14 cellular contexts compared by ENCODE assay signal in genomic region chr13:51539887-51540286, GRCh38. TPM values are rescaled to one million over a fixed set of nuclear protein-coding genes. Genes with fewer than 3 reads are reported as not detected.
DNase-seq lines count a peak whose midpoint lies in the region; TF ChIP-seq lines count a peak whose summit lies in the region.
"Had no signal": no experiment of that assay in that cellular context is flagged by ENCODE, and none has a peak within 500 bp of the region (broad histone marks: within the 10 kb centered on the region; RNA-seq: fewer than 3 reads in every experiment).

No MANE protein-coding gene starts in this region.

- no peaks in the 10 kb centered on the region for H3K36me3 ChIP-seq in GM23248 (ENCODE audit: low read depth)
- H3K36me3 ChIP-seq in adipocyte (ENCODE audit: control insufficient read depth, insufficient read depth, low read length, severe bottlenecking): no peaks in the 10 kb centered on the region
- H3K36me3 ChIP-seq in left ventricle myocardium inferior: no peaks in the 10 kb centered on the region
- H3K36me3 ChIP-seq in stomach smooth muscle (ENCODE audit: control insufficient read depth in 2 of 2, insufficient read depth in 2 of 2, low read length in 2 of 2): no peaks in the 10 kb centered on the region
- H3K36me3 ChIP-seq in prostate gland: no peaks in the 10 kb centered on the region
- H3K36me3 ChIP-seq: esophagus squamous epithelium had no signal

- H3K9me3 ChIP-seq in GM23248 (ENCODE audit: low read depth): no peaks in the 10 kb centered on the region
- H3K9me3 ChIP-seq in adipocyte (ENCODE audit: control insufficient read depth, low read length): no peaks in the 10 kb centered on the region
- H3K9me3 ChIP-seq in left ventricle myocardium inferior (replicated peaks): no peaks in the 10 kb centered on the region
- no peaks in the 10 kb centered on the region for H3K9me3 ChIP-seq in stomach smooth muscle (ENCODE audit: control insufficient read depth in 2 of 2, low read length in 2 of 2)
- no peaks in the 10 kb centered on the region for H3K9me3 ChIP-seq in prostate gland
- H3K9me3 ChIP-seq: esophagus squamous epithelium had no signal

- no peaks in the 10 kb centered on the region for H4K20me1 ChIP-seq in GM23248 (ENCODE audit: insufficient read depth)

- H3K9ac ChIP-seq in GM23248 (peak overlapping the region; percentile 44), adipocyte (ENCODE audit: low read length) (peak overlapping the region; percentile 47), stomach smooth muscle (ENCODE audit: low read length in 2 of 2) (no peak overlapping the region)

- no peaks in the 10 kb centered on the region for H3K27me3 ChIP-seq in GM23248 (replicated peaks; ENCODE audit: insufficient read depth)
- no peaks in the 10 kb centered on the region for H3K27me3 ChIP-seq in adipocyte (replicated peaks; ENCODE audit: control insufficient read depth, insufficient read depth, low read length)
- no peaks in the 10 kb centered on the region for H3K27me3 ChIP-seq in left ventricle myocardium inferior (ENCODE audit: low read depth)
- H3K27me3 ChIP-seq in stomach smooth muscle (ENCODE audit: control insufficient read depth in 1 of 2, insufficient read depth in 2 of 2, low read length in 2 of 2): no peaks in the 10 kb centered on the region
- H3K27me3 ChIP-seq in prostate gland (replicated peaks; ENCODE audit: insufficient read depth): no peaks in the 10 kb centered on the region
- H3K27me3 ChIP-seq: esophagus squamous epithelium had no signal

- peaks cover 10% of the 10 kb centered on the region; the same call in 1 of the 2 replicates for H3F3A ChIP-seq in GM23248 (ENCODE audit: insufficient read depth)

- TF ChIP-seq POLR2A in prostate gland (IDR thresholded peaks at IDR 0.05): no peak

- WGBS in GM23248 (ENCODE audit: low coverage in 1 of 2, low lambda C conversion rate in 2 of 2, missing lambda C conversion rate in 2 of 2), 2 experiments: 0 to 3% methylated on average over 2 of the region's 2 CpGs
- 40% methylated on average over 2 of the region's 2 CpGs for WGBS in prostate gland

- H3K27ac ChIP-seq in GM23248: peak overlapping the region; percentile 53
- H3K27ac ChIP-seq in left ventricle myocardium inferior (replicated peaks): peak overlapping the region; percentile 58
- peak overlapping the region; percentile 25 for H3K27ac ChIP-seq in stomach smooth muscle (ENCODE audit: low read length)
- H3K27ac ChIP-seq in prostate gland: no peak overlapping the region
- H3K27ac ChIP-seq: C4-2B had no signal

- in situ Hi-C loops in GM23248 (cut with MboI): no loop called here

- H3K9me2 ChIP-seq in GM23248 (ENCODE audit: insufficient read depth): no peaks in the 10 kb centered on the region

- H3K4me1 ChIP-seq in GM23248 (ENCODE audit: insufficient read depth): peaks cover 27% of the 10 kb centered on the region
- H3K4me1 ChIP-seq in adipocyte (ENCODE audit: control insufficient read depth, insufficient read depth, low read length): peaks cover 31% of the 10 kb centered on the region
- H3K4me1 ChIP-seq in left ventricle myocardium inferior: peaks cover 24% of the 10 kb centered on the region
- peaks cover 29% of the 10 kb centered on the region for H3K4me1 ChIP-seq in stomach smooth muscle (ENCODE audit: control insufficient read depth, insufficient read depth, low read length)
- H3K4me1 ChIP-seq in prostate gland (replicated peaks): no peaks in the 10 kb centered on the region

- peak overlapping the region; percentile 64 for H3K4me2 ChIP-seq in GM23248 (ENCODE audit: unreplicated experiment)

- intact Hi-C loops in left ventricle myocardium inferior (cut with micrococcal nuclease): no loop called here
- intact Hi-C loops in prostate gland (cut with DNase I): no loop called here

- no peak for TF ChIP-seq CTCF in left ventricle myocardium inferior (IDR thresholded peaks at IDR 0.05; ENCODE audit: borderline replicate concordance)
- no peak for TF ChIP-seq CTCF in prostate gland (IDR thresholded peaks at IDR 0.05)

- H3K4me3 ChIP-seq in GM23248 (peak overlapping the region; percentile 13), adipocyte (ENCODE audit: low read length) (peak overlapping the region; percentile 64), left ventricle myocardium inferior (no peak overlapping the region), stomach smooth muscle (ENCODE audit: low read length in 2 of 2) (no peak overlapping the region), prostate gland (no peak overlapping the region)
- H3K4me3 ChIP-seq: esophagus squamous epithelium had no signal

- H3K79me2 ChIP-seq in GM23248 (ENCODE audit: insufficient read depth): no peaks in the 10 kb centered on the region

- DNase-seq in GM23248 (peak; percentile 57), adipocyte (ENCODE audit: low read depth) (peak; percentile 80), left ventricle myocardium inferior (no peak), AG08396 (ENCODE audit: low spot score) (no peak), prostate gland (ENCODE audit: low spot score) (no peak)
- no peak for DNase-seq in activated CD4-positive, alpha-beta T cell treated with anti-CD3 and anti-CD28 coated beads for 4 hours
- DNase-seq: activated CD8-positive, alpha-beta T cell treated with anti-CD3 and anti-CD28 coated beads for 36 hours; dermis blood vessel endothelial cell; esophagus squamous epithelium; NCI-H2029 treated with DMSO at 0.1 percent for 48 hours; NCI-H748 treated with DMSO at 0.1 percent for 48 hours; RPMI8226 had no signal

- peak overlapping the region; percentile 65 for H2AFZ ChIP-seq in GM23248

RNA-seq across cellular contexts. Expression of gene WDFY2, which starts 44.4 kb away (rescaled TPM):
- 6.9 and 17.1 TPM in 2 replicates for total RNA-seq in GM23248 (2014; rRNA removed; shearing (Covaris generic))
- 11.5 and 14.2 TPM in 2 replicates for polyA plus RNA-seq in GM23248 (2016; fragmentation: Nextera tagmentation; extraction: Ambion mirVana)
- 4.5 TPM for total RNA-seq in left ventricle myocardium inferior
- 10 to 100 TPM in 1 of 2 donors, 1 to 10 TPM in 1; 7.9 to 23.2 TPM for total RNA-seq in prostate gland

Comparison
In these comparisons a context has a peak if more than half of its experiments do, and no peak if none do; other contexts are left out.
1. DNase-seq: peak in GM23248 (single experiment) and adipocyte (single experiment); none in left ventricle myocardium inferior (single experiment), AG08396 (single experiment), prostate gland (single experiment) and activated CD4-positive, alpha-beta T cell treated with anti-CD3 and anti-CD28 coated beads for 4 hours (0 of 2).
2. H3K27ac ChIP-seq: peak in GM23248 (single experiment), left ventricle myocardium inferior (single experiment) and stomach smooth muscle (single experiment); none in prostate gland (0 of 2).
3. H3K4me3 ChIP-seq: peak in GM23248 (single experiment) and adipocyte (single experiment); none in left ventricle myocardium inferior (single experiment), stomach smooth muscle (0 of 2) and prostate gland (0 of 2).
4. H3K9ac ChIP-seq: peak in GM23248 (single experiment) and adipocyte (single experiment); none in stomach smooth muscle (0 of 2).